Comparison of ENCODE assay signal across 17 cellular contexts in the genomic region with DNA sequence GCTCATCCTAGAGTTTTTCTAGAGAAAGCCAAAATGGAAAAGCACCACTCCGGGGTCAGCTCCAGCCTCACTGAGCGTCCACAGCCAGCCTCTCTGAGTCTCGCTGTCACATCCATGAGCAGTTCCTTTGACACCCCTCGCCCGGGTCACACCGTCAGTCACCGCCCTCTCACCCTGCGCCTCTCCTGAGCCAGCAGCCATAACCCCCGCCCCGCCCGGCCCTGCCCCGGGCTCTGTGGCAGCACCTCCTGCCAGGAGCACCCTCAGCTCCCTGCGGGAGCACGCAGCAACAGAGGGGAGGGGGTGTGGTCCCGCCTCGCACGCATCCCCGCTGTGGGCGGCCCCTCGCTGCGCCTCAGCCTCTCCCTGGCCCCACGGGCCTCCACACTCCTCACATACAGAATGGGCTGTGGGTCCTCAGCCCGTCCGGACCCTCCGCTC.
A peak's percentile ranks its signal among the peaks of the same experiment; 100 is the strongest.
DNase-seq lines count a peak whose midpoint lies in the region; ATAC-seq and TF ChIP-seq lines count a peak whose summit lies in the region.
"Had no signal": no experiment of that assay in that cellular context is flagged by ENCODE, and none has a peak within 500 bp of the region (broad histone marks: within the 10 kb centered on the region; RNA-seq: fewer than 3 reads in every experiment).

No MANE protein-coding gene starts in this region.

- DNase-seq in left ventricle myocardium superior (peak; percentile 19), Right ventricle myocardium superior (no peak), WTC11 (ENCODE audit: low spot score) (no peak), lower lobe of right lung (peak; percentile 28), posterior vena cava (ENCODE audit: low spot score) (no peak), NCI-H446 (lab: John Stamatoyannopoulos, UW) (no peak), UCSD-AML1 (lab: John Stamatoyannopoulos, UW; ENCODE audit: unreplicated experiment) (no peak)
- DNase-seq: C1 segment of cervical spinal cord; Calu3; CD4-positive, alpha-beta memory T cell; DMS53; DMS79 treated with DMSO at 0.1 percent for 48 hours; GF-D8; GM23248; HCEC 1CT had no signal

- peaks cover 31% of the 10 kb centered on the region for H3K27me3 ChIP-seq in lower lobe of right lung (ENCODE audit: low read depth)

- H3K36me3 ChIP-seq in lower lobe of right lung: no peaks in the 10 kb centered on the region

- no peaks in the 10 kb centered on the region for H3K9me3 ChIP-seq in lower lobe of right lung

- H3K4me1 Mint-ChIP-seq in WTC11: peaks cover 4% of the 10 kb centered on the region; the same call in 1 of the 2 replicates
- H3K4me1 Mint-ChIP-seq: B cell had no signal

- H3K27me3 Mint-ChIP-seq in WTC11 (ENCODE audit: low read depth): peaks cover 11% of the 10 kb centered on the region
- H3K27me3 Mint-ChIP-seq: B cell had no signal

- no peak overlapping the region for H3K27ac Mint-ChIP-seq in WTC11
- H3K27ac Mint-ChIP-seq: B cell; CD4-positive, alpha-beta memory T cell had no signal

- H3K36me3 Mint-ChIP-seq in WTC11: no peaks in the 10 kb centered on the region; the same call in 1 of the 2 replicates
- H3K36me3 Mint-ChIP-seq: CD4-positive, alpha-beta memory T cell had no signal

- TF ChIP-seq CTCF in WTC11 (IDR thresholded peaks at IDR 0.05) (no peak), lower lobe of right lung (IDR thresholded peaks at IDR 0.05) (no peak)

- ATAC-seq in left ventricle myocardium superior (no peak), Right ventricle myocardium superior (ENCODE audit: poor library complexity) (no peak), WTC11 (no peak), lower lobe of right lung (no peak)

- CTCF ChIA-PET in WTC11 (lab: Charles Lee): interaction anchor here (1.5 kb wide), 2 partner anchors 77 to 78 kb away, joined by 5 read pairs; no protein-coding TSS in a partner anchor

- no peak overlapping the region for H3K27ac ChIP-seq in lower lobe of right lung
- H3K27ac ChIP-seq: 22Rv1, GM23248 had no signal

- no peak overlapping the region for H3K4me3 ChIP-seq in lower lobe of right lung
- H3K4me3 ChIP-seq: GM23248 had no signal

- H3K4me3 Mint-ChIP-seq in WTC11: no peak overlapping the region
- H3K4me3 Mint-ChIP-seq: B cell; CD4-positive, alpha-beta memory T cell had no signal

- intact Hi-C loops in left ventricle myocardium superior (cut with micrococcal nuclease) (no loop called here), Right ventricle myocardium superior (cut with DNase I) (no loop called here), lower lobe of right lung (cut with DNase I) (no loop called here), posterior vena cava (cut with DNase I) (no loop called here)

- POLR2A ChIA-PET in WTC11 (lab: Charles Lee): no interaction called here

- no peaks in the 10 kb centered on the region for H3K4me1 ChIP-seq in lower lobe of right lung

- peaks cover 4% of the 10 kb centered on the region for H3K9me3 Mint-ChIP-seq in WTC11

TF ChIP-seq in WTC11, 78 proteins besides CTCF, POLR2A, EP300 and RAD21:
- TF ChIP-seq SMAD4 (CRISPR knock-in tag; IDR thresholded peaks at IDR 0.05) (no peak), ZNF263 (CRISPR knock-in tag; IDR thresholded peaks at IDR 0.05; ENCODE audit: low read depth) (0 out of 2 replicates have a peak, but pooled peaks have one; percentile 23), FOXK1 (CRISPR knock-in tag; IDR thresholded peaks at IDR 0.05) (no peak), ZNF671 (CRISPR knock-in tag; IDR thresholded peaks at IDR 0.05) (no peak), ELF4 (CRISPR knock-in tag; IDR thresholded peaks at IDR 0.05; ENCODE audit: low read depth) (no peak)

Comparison
In these comparisons a context has a peak if more than half of its experiments do, and no peak if none do; other contexts are left out.
1. DNase-seq: peak in left ventricle myocardium superior (single experiment) and lower lobe of right lung (single experiment); none in Right ventricle myocardium superior (single experiment), WTC11 (single experiment), posterior vena cava (single experiment), NCI-H446 (0 of 2) and UCSD-AML1 (single experiment).